Comparison of ENCODE assay signal across 8 cellular contexts in genomic region chr6:31820399-31820798, GRCh38. TPM values are rescaled to one million over a fixed set of nuclear protein-coding genes. Genes with fewer than 3 reads are reported as not detected.
DNase-seq lines count a peak whose midpoint lies in the region; ATAC-seq and TF ChIP-seq lines count a peak whose summit lies in the region.
"Not testable (repeated sequence)": the region's sequence is repeated elsewhere in the genome, so short reads cannot be mapped to it uniquely, and the experiment has no call there.

No MANE protein-coding gene starts in this region.

- not testable (repeated sequence) for TF ChIP-seq POLR2A in gastrocnemius medialis (IDR thresholded peaks at IDR 0.05)

- WGBS in GM23248 (ENCODE audit: low coverage in 1 of 2, low lambda C conversion rate in 2 of 2, missing lambda C conversion rate in 2 of 2), 2 experiments, result 93% methylated on average over 5 to 10 of the region's 10 CpGs

- H3K4me1 Mint-ChIP-seq in activated T-helper 17 cell treated with anti-CD3 and anti-CD28 coated beads, Interleukin-2, amount 50 U/mL, for 72 hours, result peaks cover 22% of the 10 kb centered on the region
- peaks cover 43% of the 10 kb centered on the region for H3K4me1 Mint-ChIP-seq in chondrocyte (ENCODE audit: low read depth)
- H3K4me1 Mint-ChIP-seq in naive B cell, result peaks cover 13 to 49% (median 32%) of the 10 kb centered on the region in 3 donors
- peaks cover 35% of the 10 kb centered on the region for H3K4me1 Mint-ChIP-seq in type B pancreatic cell (ENCODE audit: unreplicated experiment)

- H4K20me1 ChIP-seq in GM23248 (ENCODE audit: insufficient read depth), result not testable (repeated sequence)

- not testable (repeated sequence) for H3K36me3 ChIP-seq in GM23248 (ENCODE audit: low read depth); SK-N-MC (ENCODE audit: insufficient read depth, low read length); gastrocnemius medialis

- H3K9me3 Mint-ChIP-seq in activated T-helper 17 cell treated with anti-CD3 and anti-CD28 coated beads, Interleukin-2, amount 50 U/mL, for 72 hours; chondrocyte (ENCODE audit: low read depth); naive B cell; type B pancreatic cell: not testable (repeated sequence)

- H3K79me2 ChIP-seq in GM23248 (ENCODE audit: insufficient read depth), result peaks cover 52% of the 10 kb centered on the region

- not testable (repeated sequence) for H3K27me3 Mint-ChIP-seq in activated T-helper 17 cell treated with anti-CD3 and anti-CD28 coated beads, Interleukin-2, amount 50 U/mL, for 72 hours; chondrocyte (ENCODE audit: low read depth); naive B cell; type B pancreatic cell

- not testable (repeated sequence) for DNase-seq in GM23248; SK-N-MC (ENCODE audit: low read depth, low spot score); chondrocyte (ENCODE audit: low spot score); naive B cell; gastrocnemius medialis; type B pancreatic cell (ENCODE audit: extremely low spot score, unreplicated experiment)
- peak; percentile 22 for DNase-seq in left ventricle myocardium superior

- H3K27ac ChIP-seq in GM23248, result 0 out of 2 replicates have a peak overlapping the region, but pooled peaks have one; percentile 75
- H3K27ac ChIP-seq in SK-N-MC, result peak overlapping the region; percentile 29; the same call in 1 of the 2 replicates
- peak overlapping the region; percentile 97 to 98 (median 97) for H3K27ac ChIP-seq in gastrocnemius medialis

- H3K4me1 ChIP-seq in GM23248 (ENCODE audit: insufficient read depth), result peaks cover 22% of the 10 kb centered on the region
- peaks cover 50 to 54% of the 10 kb centered on the region in 2 donors for H3K4me1 ChIP-seq in gastrocnemius medialis

- peak overlapping the region; percentile 95 for H3K27ac Mint-ChIP-seq in activated T-helper 17 cell treated with anti-CD3 and anti-CD28 coated beads, Interleukin-2, amount 50 U/mL, for 72 hours
- H3K27ac Mint-ChIP-seq in chondrocyte (ENCODE audit: unreplicated experiment) (peak overlapping the region; percentile 99), naive B cell (peak overlapping the region in 1 of 6 donors; percentile 7), type B pancreatic cell (peak overlapping the region; percentile 98)

- H3K9me2 ChIP-seq in GM23248 (ENCODE audit: insufficient read depth), result not testable (repeated sequence)

- peaks cover 27% of the 10 kb centered on the region for H3K36me3 Mint-ChIP-seq in activated T-helper 17 cell treated with anti-CD3 and anti-CD28 coated beads, Interleukin-2, amount 50 U/mL, for 72 hours (ENCODE audit: low read depth)
- H3K36me3 Mint-ChIP-seq in chondrocyte (ENCODE audit: low read depth); naive B cell; type B pancreatic cell: not testable (repeated sequence)

- not testable (repeated sequence) for H3K27me3 ChIP-seq in GM23248 (replicated peaks; ENCODE audit: insufficient read depth); gastrocnemius medialis

- TF ChIP-seq CTCF in chondrocyte (IDR thresholded peaks at IDR 0.05); gastrocnemius medialis (IDR thresholded peaks at IDR 0.05 in 4 of 5, conservative IDR thresholded peaks at IDR 0.05 in 1 of 5); type B pancreatic cell (conservative IDR thresholded peaks at IDR 0.05): not testable (repeated sequence)

- not testable (repeated sequence) for H3K4me3 ChIP-seq in GM23248, SK-N-MC, gastrocnemius medialis

- intact Hi-C loops in left ventricle myocardium superior (cut with micrococcal nuclease), result not testable (repeated sequence)
- intact Hi-C loops in gastrocnemius medialis (cut with DNase I; ENCODE audit: low total_unique reads), result loop anchor here (5.0 to 10.0 kb wide), 2 partner anchors 1152 to 1206 kb away; partner anchors contain the start of genes MRPS18B and PPP1R10

- H3K9me3 ChIP-seq in GM23248 (ENCODE audit: low read depth); SK-N-MC (ENCODE audit: low read depth, low read length); gastrocnemius medialis: not testable (repeated sequence)

- not testable (repeated sequence) for H3K9ac ChIP-seq in GM23248; SK-N-MC (ENCODE audit: insufficient read length)

- H3F3A ChIP-seq in GM23248 (ENCODE audit: insufficient read depth), result peaks cover 52% of the 10 kb centered on the region

- not testable (repeated sequence) for H2AFZ ChIP-seq in GM23248

- in situ Hi-C loops in GM23248 (cut with MboI), result not testable (repeated sequence)
- in situ Hi-C loops in gastrocnemius medialis (cut with MboI; ENCODE audit: low sequenced_read_pairs in 4 of 4), result loop anchor here in 1 of 4 donors (25.0 kb wide), 1 partner anchor 367 kb away; the partner anchor contains the start of genes AGER, AGPAT1, GPSM3 and PBX2

- ATAC-seq in activated T-helper 17 cell treated with anti-CD3 and anti-CD28 coated beads, Interleukin-2, amount 50 U/mL, for 72 hours (replicated peaks); left ventricle myocardium superior; naive B cell (ENCODE audit: low read depth in 2 of 2); gastrocnemius medialis: not testable (repeated sequence)

- peak overlapping the region; percentile 100 for H3K4me3 Mint-ChIP-seq in activated T-helper 17 cell treated with anti-CD3 and anti-CD28 coated beads, Interleukin-2, amount 50 U/mL, for 72 hours
- H3K4me3 Mint-ChIP-seq in chondrocyte (ENCODE audit: unreplicated experiment), result not testable (repeated sequence)
- H3K4me3 Mint-ChIP-seq in naive B cell, result peak overlapping the region in 5 of 8 donors; percentile 93 to 100 (median 98)
- peak overlapping the region; percentile 93 for H3K4me3 Mint-ChIP-seq in type B pancreatic cell

- H3K4me2 ChIP-seq in GM23248 (ENCODE audit: unreplicated experiment), result not testable (repeated sequence)

RNA-seq across cellular contexts. Expression of gene HSPA1A, which starts 5.1 kb away (rescaled TPM):
- 86.1 and 107 TPM in 2 replicates for total RNA-seq in GM23248 (2014; rRNA removed; shearing (Covaris generic))
- 67.5 and 76.3 TPM in 2 replicates for polyA plus RNA-seq in GM23248 (2016; fragmentation: Nextera tagmentation; extraction: Ambion mirVana)
- total RNA-seq in activated T-helper 17 cell treated with anti-CD3 and anti-CD28 coated beads, Interleukin-2, amount 50 U/mL, for 72 hours, result 100 to 1,000 TPM; 124 to 189 TPM
- 23.0 to 46.3 TPM (median 46.2 TPM) in 3 replicates for total RNA-seq in chondrocyte
- total RNA-seq in left ventricle myocardium superior, result 341 TPM
- 10 to 100 TPM in 2 of 6 donors, 1 to 10 TPM in 3, under 1 TPM in 1; 0.23 to 12.1 (median 7.9) TPM for polyA plus RNA-seq in naive B cell (ENCODE audit: low read depth in 6 of 6)
- total RNA-seq in gastrocnemius medialis, result 100 to 1,000 TPM in 2 of 4 donors, 10 to 100 TPM in 2; 85.8 to 205 (median 111) TPM
- 45.7 and 54.7 TPM in 2 replicates for total RNA-seq in type B pancreatic cell (ENCODE audit: low replicate concordance)

RNA-seq across cellular contexts. Expression of gene HSPA1L, which starts 5.3 kb away (rescaled TPM):
- total RNA-seq in GM23248 (2014; rRNA removed; shearing (Covaris generic)), result 1.3 and 1.7 TPM in 2 replicates
- 0.85 and 0.91 TPM in 2 replicates for polyA plus RNA-seq in GM23248 (2016; fragmentation: Nextera tagmentation; extraction: Ambion mirVana)
- total RNA-seq in activated T-helper 17 cell treated with anti-CD3 and anti-CD28 coated beads, Interleukin-2, amount 50 U/mL, for 72 hours, result 1 to 10 TPM; 2.7 to 2.9 TPM
- total RNA-seq in chondrocyte, result 0.89 to 1.5 TPM (median 1.00 TPM) in 3 replicates
- 2.0 TPM for total RNA-seq in left ventricle myocardium superior
- 1 to 10 TPM in 1 of 6 donors, under 1 TPM in 4, not detected in 1; 0.45 to 1.4 (median 0.71) TPM for polyA plus RNA-seq in naive B cell (ENCODE audit: low read depth in 6 of 6)
- total RNA-seq in gastrocnemius medialis, result 1 to 10 TPM; 1.1 to 7.1 (median 3.5) TPM
- total RNA-seq in type B pancreatic cell (ENCODE audit: low replicate concordance), result 1.8 and 1.9 TPM in 2 replicates

RNA-seq across cellular contexts. Expression of gene HSPA1B, which starts 7.1 kb away (rescaled TPM):
- total RNA-seq in GM23248 (2014; rRNA removed; shearing (Covaris generic)), result 104 and 124 TPM in 2 replicates
- polyA plus RNA-seq in GM23248 (2016; fragmentation: Nextera tagmentation; extraction: Ambion mirVana) (58.0 and 61.3 TPM in 2 replicates), naive B cell (ENCODE audit: low read depth in 6 of 6) (1 to 10 TPM; 1.1 to 2.8 (median 1.8) TPM)
- 100 to 1,000 TPM in 1 of 2 donors, 10 to 100 TPM in 1; 78.4 to 118 TPM for total RNA-seq in activated T-helper 17 cell treated with anti-CD3 and anti-CD28 coated beads, Interleukin-2, amount 50 U/mL, for 72 hours
- total RNA-seq in chondrocyte (46.8 to 57.9 TPM (median 50.4 TPM) in 3 replicates), left ventricle myocardium superior (233 TPM), gastrocnemius medialis (100 to 1,000 TPM in 2 of 4 donors, 10 to 100 TPM in 2; 71.5 to 178 (median 112) TPM), type B pancreatic cell (ENCODE audit: low replicate concordance) (132 and 252 TPM in 2 replicates)

RNA-seq across cellular contexts. Expression of gene LSM2, which starts 13.6 kb away (rescaled TPM):
- total RNA-seq in GM23248 (2014; rRNA removed; shearing (Covaris generic)), result 32.5 and 40.3 TPM in 2 replicates
- 48.4 and 52.3 TPM in 2 replicates for polyA plus RNA-seq in GM23248 (2016; fragmentation: Nextera tagmentation; extraction: Ambion mirVana)
- 100 to 1,000 TPM in 1 of 2 donors, 10 to 100 TPM in 1; 92.5 to 139 TPM for total RNA-seq in activated T-helper 17 cell treated with anti-CD3 and anti-CD28 coated beads, Interleukin-2, amount 50 U/mL, for 72 hours
- total RNA-seq in chondrocyte, result 35.0 to 42.5 TPM (median 35.7 TPM) in 3 replicates
- 20.1 TPM for total RNA-seq in left ventricle myocardium superior
- 100 to 1,000 TPM in 1 of 6 donors, 10 to 100 TPM in 5; 75.4 to 107 (median 92.4) TPM for polyA plus RNA-seq in naive B cell (ENCODE audit: low read depth in 6 of 6)
- 10 to 100 TPM; 25.1 to 43.7 (median 32.9) TPM for total RNA-seq in gastrocnemius medialis
- total RNA-seq in type B pancreatic cell (ENCODE audit: low replicate concordance), result 57.9 and 74.5 TPM in 2 replicates

RNA-seq across cellular contexts. Expression of gene VARS1, which starts 24.8 kb away (rescaled TPM):
- total RNA-seq in GM23248 (2014; rRNA removed; shearing (Covaris generic)), result 47.6 and 66.4 TPM in 2 replicates
- 39.1 and 39.8 TPM in 2 replicates for polyA plus RNA-seq in GM23248 (2016; fragmentation: Nextera tagmentation; extraction: Ambion mirVana)
- total RNA-seq in activated T-helper 17 cell treated with anti-CD3 and anti-CD28 coated beads, Interleukin-2, amount 50 U/mL, for 72 hours, result 100 to 1,000 TPM in 1 of 2 donors, 10 to 100 TPM in 1; 75.3 to 134 TPM
- total RNA-seq in chondrocyte, result 71.1 to 101 TPM (median 71.9 TPM) in 3 replicates
- total RNA-seq in left ventricle myocardium superior, result 22.5 TPM
- polyA plus RNA-seq in naive B cell (ENCODE audit: low read depth in 6 of 6), result 10 to 100 TPM; 42.2 to 70.6 (median 50.3) TPM
- total RNA-seq in gastrocnemius medialis, result 100 to 1,000 TPM in 1 of 4 donors, 10 to 100 TPM in 3; 39.2 to 102 (median 67.4) TPM
- 89.0 and 104 TPM in 2 replicates for total RNA-seq in type B pancreatic cell (ENCODE audit: low replicate concordance)

Comparison
In these comparisons a context has a peak if more than half of its experiments do, and no peak if none do; other contexts are left out.
1. H3K27ac ChIP-seq: peak in every context shown above with its lines; median percentile 97 in gastrocnemius medialis; 75 in GM23248; 29 in SK-N-MC.